In genomic region chr9:89674667-89675402, GRCh38 we compare ENCODE assay signal across 12 cellular contexts.
DNase-seq lines count a peak whose midpoint lies in the region; ATAC-seq and TF ChIP-seq lines count a peak whose summit lies in the region.
"Had no signal": no experiment of that assay in that cellular context is flagged by ENCODE, and none has a peak within 500 bp of the region (broad histone marks: within the 10 kb centered on the region; RNA-seq: fewer than 3 reads in every experiment).

No MANE protein-coding gene starts in this region.

- peak overlapping the region; percentile 51 to 96 (median 89) for H3K27ac Mint-ChIP-seq in brain
- H3K27ac Mint-ChIP-seq in activated naive CD8-positive, alpha-beta T cell treated with anti-CD3 and anti-CD28 coated beads, Interleukin-2, amount 50 U/mL, for 24 hours, result no peak overlapping the region

- H3K4me3 ChIP-seq in lower leg skin (ENCODE audit: low read depth, poor library complexity, severe bottlenecking), result no peak overlapping the region
- H3K4me3 ChIP-seq: A549 had no signal

- DNase-seq in AG20443 (ENCODE audit: low spot score) (peak; percentile 54), NCI-H2081 (lab: John Stamatoyannopoulos, UW) (peak; percentile 95 to 97), lower leg skin (ENCODE audit: low spot score in 2 of 2) (peak; percentile 53 to 89)
- no peak for DNase-seq in stimulated activated naive CD4-positive, alpha-beta T cell treated with Interleukin-2 at 50 U/mL for 16 hours (lab: John Stamatoyannopoulos, UW)
- no peak for DNase-seq in stimulated activated CD4-positive, alpha-beta T cell treated with anti-CD3 and anti-CD28 coated beads, Interleukin-12 subunit alpha, Interleukin-12 subunit beta, amount 100 ng/mL, for 4 hours
- DNase-seq in activated naive CD8-positive, alpha-beta T cell treated with anti-CD3 and anti-CD28 coated beads, Interleukin-2, amount 50 U/mL, for 24 hours, result no peak
- DNase-seq: cortex of kidney, kidney, SIG-M5 had no signal

- ATAC-seq in activated naive CD8-positive, alpha-beta T cell treated with anti-CD3 and anti-CD28 coated beads, Interleukin-2, amount 50 U/mL, for 24 hours, result no peak
- ATAC-seq in HG03039 (IDR thresholded peaks at IDR 0.05; ENCODE audit: unreplicated experiment), result no peak
- ATAC-seq: A549 had no signal

- intact Hi-C loops in lower leg skin (cut with DNase I; ENCODE audit: low total_unique reads), result no loop called here

- peak overlapping the region in 1 of 5 experiments; percentile 3 for H3K4me3 Mint-ChIP-seq in brain
- H3K4me3 Mint-ChIP-seq in activated naive CD8-positive, alpha-beta T cell treated with anti-CD3 and anti-CD28 coated beads, Interleukin-2, amount 50 U/mL, for 24 hours, result no peak overlapping the region

- TF ChIP-seq CTCF in brain (conservative IDR thresholded peaks at IDR 0.05), result peak in 1 of 2 experiments; percentile 13
- no peak for TF ChIP-seq CTCF in lower leg skin (IDR thresholded peaks at IDR 0.05)

- no peak for TF ChIP-seq POLR2A in lower leg skin (IDR thresholded peaks at IDR 0.05)

- H3K36me3 Mint-ChIP-seq in brain, result no peaks in the 10 kb centered on the region
- no peaks in the 10 kb centered on the region for H3K36me3 Mint-ChIP-seq in activated naive CD8-positive, alpha-beta T cell treated with anti-CD3 and anti-CD28 coated beads, Interleukin-2, amount 50 U/mL, for 24 hours (ENCODE audit: low read depth)

- peaks cover 66% of the 10 kb centered on the region for H3K4me1 Mint-ChIP-seq in brain
- no peaks in the 10 kb centered on the region for H3K4me1 Mint-ChIP-seq in activated naive CD8-positive, alpha-beta T cell treated with anti-CD3 and anti-CD28 coated beads, Interleukin-2, amount 50 U/mL, for 24 hours

- 42 to 45% methylated on average over 8 to 9 of the region's 11 CpGs for WGBS in lower leg skin, 2 donors

- peaks cover 0 to 19% (median 3%) of the 10 kb centered on the region in 5 experiments for H3K9me3 Mint-ChIP-seq in brain
- peaks cover 4% of the 10 kb centered on the region for H3K9me3 Mint-ChIP-seq in activated naive CD8-positive, alpha-beta T cell treated with anti-CD3 and anti-CD28 coated beads, Interleukin-2, amount 50 U/mL, for 24 hours

- no peaks in the 10 kb centered on the region for H3K27me3 Mint-ChIP-seq in brain
- no peaks in the 10 kb centered on the region for H3K27me3 Mint-ChIP-seq in activated naive CD8-positive, alpha-beta T cell treated with anti-CD3 and anti-CD28 coated beads, Interleukin-2, amount 50 U/mL, for 24 hours

Comparison
In these comparisons a context has a peak if more than half of its experiments do, and no peak if none do; other contexts are left out.
1. DNase-seq: peak in AG20443 (single experiment), NCI-H2081 (2 of 2) and lower leg skin (2 of 2); none in stimulated activated naive CD4-positive, alpha-beta T cell treated with Interleukin-2 at 50 U/mL for 16 hours (single experiment), stimulated activated CD4-positive, alpha-beta T cell treated with anti-CD3 and anti-CD28 coated beads, Interleukin-12 subunit alpha, Interleukin-12 subunit beta, amount 100 ng/mL, for 4 hours (single experiment) and activated naive CD8-positive, alpha-beta T cell treated with anti-CD3 and anti-CD28 coated beads, Interleukin-2, amount 50 U/mL, for 24 hours (single experiment).